8 cellular contexts compared by ENCODE assay signal in the genomic region with DNA sequence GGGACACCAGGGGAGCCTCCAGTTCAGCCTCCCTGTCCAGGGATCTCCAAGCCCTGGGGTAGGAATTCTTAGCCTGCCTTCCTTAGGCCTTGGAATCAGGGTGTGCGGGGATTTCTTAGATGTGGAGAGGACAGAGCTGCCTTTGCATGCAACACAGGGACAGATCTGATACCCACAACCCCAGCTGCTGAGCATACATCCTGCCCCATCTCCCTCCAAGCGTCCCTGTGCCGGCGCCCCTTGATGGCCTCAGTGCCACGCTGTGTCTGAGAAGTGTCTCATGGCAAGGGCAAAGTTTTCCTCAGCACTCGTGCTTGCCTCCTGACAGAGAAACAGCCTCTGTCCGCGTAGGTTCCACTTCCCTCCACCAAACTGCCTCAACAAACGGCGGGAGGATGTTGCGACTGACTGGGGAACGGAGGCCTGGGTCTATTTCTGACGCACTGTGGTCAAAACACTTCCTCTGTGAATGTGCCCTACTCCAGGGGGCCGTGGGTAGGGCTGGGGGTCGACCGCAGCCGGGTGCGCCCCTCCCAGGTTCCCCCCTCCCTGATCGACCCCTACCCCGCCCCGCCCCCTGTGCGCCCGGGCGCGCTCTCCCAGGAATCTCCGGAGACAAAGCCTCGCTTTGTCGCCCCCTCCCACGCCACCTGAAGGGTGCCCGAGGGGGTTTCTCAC. TPM values are rescaled to one million over a fixed set of nuclear protein-coding genes. Genes with fewer than 3 reads are reported as not detected.
DNase-seq lines count a peak whose midpoint lies in the region; ATAC-seq and TF ChIP-seq lines count a peak whose summit lies in the region.

No MANE protein-coding gene starts in this region.

- no peaks in the 10 kb centered on the region for H3K27me3 ChIP-seq in CD4-positive, alpha-beta T cell (ENCODE audit: control insufficient read depth, insufficient read depth, low read length)

- peak overlapping the region; percentile 99 for H3K4me3 Mint-ChIP-seq in CD4-positive, alpha-beta T cell
- H3K4me3 Mint-ChIP-seq in chondrocyte (ENCODE audit: unreplicated experiment): peak overlapping the region; percentile 98
- peak overlapping the region; percentile 99 for H3K4me3 Mint-ChIP-seq in memory B cell

- peaks cover 39% of the 10 kb centered on the region for H3K36me3 Mint-ChIP-seq in CD4-positive, alpha-beta T cell (ENCODE audit: low read depth)
- peaks cover 13% of the 10 kb centered on the region for H3K36me3 Mint-ChIP-seq in chondrocyte (ENCODE audit: low read depth)
- H3K36me3 Mint-ChIP-seq in memory B cell: peaks cover 9% of the 10 kb centered on the region

- CTCF ChIA-PET in CD4-positive, alpha-beta T cell (lab: Charles Lee): interaction anchor here (1.2 to 5.8 kb wide), 5 partner anchors 9 to 72 kb away, joined by 3 to 42 read pairs (median 4); partner anchors contain the start of genes CD164, PPIL6 and SMPD2

- peak; percentile 51 to 83 (median 63) for DNase-seq in CD4-positive, alpha-beta T cell
- DNase-seq in KG1 (lab: John Stamatoyannopoulos, UW) (peak; percentile 76), chondrocyte (ENCODE audit: low spot score) (no peak), memory B cell (ENCODE audit: low spot score in 2 of 2) (peak in 1 of 2 donors; percentile 87), SW480 (ENCODE audit: low spot score) (no peak)
- DNase-seq in activated CD4-positive, CD25-positive, alpha-beta regulatory T cell (lab: John Stamatoyannopoulos, UW): peak in 3 of 4 experiments; percentile 31 to 45 (median 41)
- peak; percentile 52 for DNase-seq in stimulated activated CD8-positive, alpha-beta memory T cell treated with anti-CD3 and anti-CD28 coated beads, Interleukin-4, amount 100 ng/mL, for 24 hours (ENCODE audit: low read depth)

- no peaks in the 10 kb centered on the region for H3K27me3 Mint-ChIP-seq in CD4-positive, alpha-beta T cell
- H3K27me3 Mint-ChIP-seq in chondrocyte (ENCODE audit: low read depth) (no peaks in the 10 kb centered on the region), memory B cell (no peaks in the 10 kb centered on the region)

- peak overlapping the region; percentile 95 for H3K27ac Mint-ChIP-seq in CD4-positive, alpha-beta T cell
- H3K27ac Mint-ChIP-seq in chondrocyte (ENCODE audit: unreplicated experiment) (peak overlapping the region; percentile 91), memory B cell (peak overlapping the region; percentile 100)

- intact Hi-C loops in CD4-positive, alpha-beta T cell (cut with DNase I, micrococcal nuclease): loop anchor here (1.0 to 10.0 kb wide), 7 partner anchors 13 to 1630 kb away; partner anchors contain the start of genes CD164 (in 2 of the 2), ZBTB24 (in 2 of the 2), AK9 (in 1 of the 2) and FIG4 (in 1 of the 2)

- H3K27ac ChIP-seq in CD4-positive, alpha-beta T cell (ENCODE audit: low read depth, low read length): peak overlapping the region; percentile 91

- H3K9me3 Mint-ChIP-seq in CD4-positive, alpha-beta T cell: no peaks in the 10 kb centered on the region
- H3K9me3 Mint-ChIP-seq in chondrocyte (ENCODE audit: low read depth) (no peaks in the 10 kb centered on the region), memory B cell (no peaks in the 10 kb centered on the region)

- peaks cover 73% of the 10 kb centered on the region for H3K4me1 Mint-ChIP-seq in CD4-positive, alpha-beta T cell (ENCODE audit: low read depth)
- H3K4me1 Mint-ChIP-seq in chondrocyte (ENCODE audit: low read depth) (peaks cover 33% of the 10 kb centered on the region), memory B cell (peaks cover 49% of the 10 kb centered on the region)

- ATAC-seq in CD4-positive, alpha-beta T cell (ENCODE audit: poor library complexity): peak; percentile 69
- peak; percentile 27 for ATAC-seq in GM21390 (IDR thresholded peaks at IDR 0.05; ENCODE audit: unreplicated experiment)
- ATAC-seq in memory B cell (ENCODE audit: low read depth): peak; percentile 61

- POLR2A ChIA-PET in CD4-positive, alpha-beta T cell (lab: Charles Lee): interaction anchor here (0.9 to 9.5 kb wide), 10 partner anchors 9 to 896 kb away, joined by 3 to 137 read pairs (median 8); partner anchors contain the start of genes CD164, PPIL6, SESN1 and SMPD2

- TF ChIP-seq CTCF in CD4-positive, alpha-beta T cell (IDR thresholded peaks at IDR 0.05): no peak
- peak; percentile 11 for TF ChIP-seq CTCF in chondrocyte (IDR thresholded peaks at IDR 0.05)

- no peaks in the 10 kb centered on the region for H3K9me3 ChIP-seq in CD4-positive, alpha-beta T cell (ENCODE audit: control insufficient read depth, low read length)

RNA-seq across cellular contexts. Expression of gene MICAL1, which starts 0.9 kb away (rescaled TPM):
- 100 to 1,000 TPM; 106 to 107 TPM for total RNA-seq in CD4-positive, alpha-beta T cell
- total RNA-seq in chondrocyte: 49.5 to 102 TPM (median 96.9 TPM) in 3 replicates

RNA-seq across cellular contexts. Expression of gene SMPD2, which starts 14.1 kb away (rescaled TPM):
- 10 to 100 TPM; 25.7 to 27.3 TPM for total RNA-seq in CD4-positive, alpha-beta T cell
- total RNA-seq in chondrocyte: 5.3 to 7.4 TPM (median 5.6 TPM) in 3 replicates

RNA-seq across cellular contexts. Expression of gene PPIL6, which starts 14.2 kb away (rescaled TPM):
- total RNA-seq in CD4-positive, alpha-beta T cell: 1 to 10 TPM in 1 of 2 experiments, under 1 TPM in 1; 0.84 to 1.3 TPM
- 2.2 to 2.7 TPM (median 2.5 TPM) in 3 replicates for total RNA-seq in chondrocyte

RNA-seq across cellular contexts. Expression of gene ZBTB24, which starts 28.4 kb away (rescaled TPM):
- total RNA-seq in CD4-positive, alpha-beta T cell: 10 to 100 TPM; 10.4 to 10.5 TPM
- 6.6 to 8.1 TPM (median 7.1 TPM) in 3 replicates for total RNA-seq in chondrocyte

Comparison
In these comparisons a context has a peak if more than half of its experiments do, and no peak if none do; other contexts are left out.
1. DNase-seq: peak in CD4-positive, alpha-beta T cell (10 of 10), KG1 (single experiment), activated CD4-positive, CD25-positive, alpha-beta regulatory T cell (3 of 4) and stimulated activated CD8-positive, alpha-beta memory T cell treated with anti-CD3 and anti-CD28 coated beads, Interleukin-4, amount 100 ng/mL, for 24 hours (single experiment); none in chondrocyte (single experiment) and SW480 (single experiment).
2. Peak in every context shown above with its lines, with median percentiles within 50 percentile points of each other: ATAC-seq, H3K27ac Mint-ChIP-seq and H3K4me3 Mint-ChIP-seq.